ENCODE assay signal across 1 cellular context in genomic region chr9:136807281-136808074, GRCh38.
A peak's percentile ranks its signal among the peaks of the same experiment; 100 is the strongest.
TF ChIP-seq lines count a peak whose summit lies in the region.

RABL6 (plus strand) TSS chr9:136807948; CDS start chr9:136808197, 249 bp downstream.

TF ChIP-seq in HepG2, 621 proteins besides CTCF, POLR2A, EP300 and RAD21 (continued from another document and continues in another):
- TF ChIP-seq ZBTB39 (CRISPR knock-in tag; IDR thresholded peaks at IDR 0.05) (no peak), DR1 (CRISPR knock-in tag; IDR thresholded peaks at IDR 0.05) (no peak), ZNF788 (CRISPR knock-in tag; IDR thresholded peaks at IDR 0.05; ENCODE audit: borderline replicate concordance) (peak; percentile 84; the same call in 1 of the 2 replicates), ZNF780A (CRISPR knock-in tag; IDR thresholded peaks at IDR 0.05) (no peak), ZNF557 (CRISPR knock-in tag; IDR thresholded peaks at IDR 0.05) (0 out of 2 replicates have a peak, but pooled peaks have one; percentile 15), SOX13 (IDR thresholded peaks at IDR 0.05) (no peak), SOX13 (CRISPR knock-in tag; conservative IDR thresholded peaks at IDR 0.05 in 1 of 2, IDR thresholded peaks at IDR 0.05 in 1 of 2) (0 out of 4 replicates have a peak, but pooled peaks of 1 of the 2 experiments have one; percentile 3), TFDP1 (CRISPR knock-in tag; IDR thresholded peaks at IDR 0.05; ENCODE audit: borderline replicate concordance) (no peak), CBFB (CRISPR knock-in tag; IDR thresholded peaks at IDR 0.05) (peak; percentile 16; the same call in 1 of the 2 replicates), MIER2 (CRISPR knock-in tag; IDR thresholded peaks at IDR 0.05) (no peak), NR2C2 (CRISPR knock-in tag; IDR thresholded peaks at IDR 0.05; ENCODE audit: borderline replicate concordance) (no peak), FOXM1 (CRISPR knock-in tag; IDR thresholded peaks at IDR 0.05) (no peak), RAD51 (IDR thresholded peaks at IDR 0.05; ENCODE audit: borderline replicate concordance) (no peak), SRSF1 (optimal IDR thresholded peaks at IDR 0.05; ENCODE audit: low read depth, low read length) (no peak), E2F1 (CRISPR knock-in tag; IDR thresholded peaks at IDR 0.05) (peak; percentile 57; the same call in 1 of the 2 replicates), BORCS8-MEF2B (CRISPR knock-in tag; IDR thresholded peaks at IDR 0.05) (no peak), ZNF232 (CRISPR knock-in tag; IDR thresholded peaks at IDR 0.05; ENCODE audit: borderline replicate concordance) (no peak), SMAD1 (CRISPR knock-in tag; IDR thresholded peaks at IDR 0.05; ENCODE audit: borderline replicate concordance, low read depth) (no peak), KMT2B (CRISPR knock-in tag; IDR thresholded peaks at IDR 0.05) (0 out of 2 replicates have a peak, but pooled peaks have one; percentile 44), ZNF652 (CRISPR knock-in tag; IDR thresholded peaks at IDR 0.05; ENCODE audit: borderline replicate concordance, low read depth) (no peak), ZNF670 (CRISPR knock-in tag; IDR thresholded peaks at IDR 0.05; ENCODE audit: borderline replicate concordance) (0 out of 2 replicates have a peak, but pooled peaks have one; percentile 50), SNAPC5 (CRISPR knock-in tag; IDR thresholded peaks at IDR 0.05; ENCODE audit: borderline replicate concordance) (no peak), RNF2 (conservative IDR thresholded peaks at IDR 0.05; ENCODE audit: low read depth) (no peak), ELF1 (CRISPR knock-in tag; IDR thresholded peaks at IDR 0.05) (no peak), HMGA1 (CRISPR knock-in tag; conservative IDR thresholded peaks at IDR 0.05) (no peak), ZNF746 (CRISPR knock-in tag; IDR thresholded peaks at IDR 0.05) (no peak), HES4 (CRISPR knock-in tag; IDR thresholded peaks at IDR 0.05; ENCODE audit: borderline replicate concordance) (peak; percentile 19; the same call in 1 of the 2 replicates), SETDB1 (CRISPR knock-in tag; IDR thresholded peaks at IDR 0.05; ENCODE audit: borderline replicate concordance) (no peak), SMARCC2 (IDR thresholded peaks at IDR 0.05) (no peak), TBX2 (CRISPR knock-in tag; IDR thresholded peaks at IDR 0.05; ENCODE audit: borderline replicate concordance) (peak; percentile 70), ZNF891 (CRISPR knock-in tag; IDR thresholded peaks at IDR 0.05) (no peak; the same call in 1 of the 2 replicates), ZC3H13 (CRISPR knock-in tag; IDR thresholded peaks at IDR 0.05) (peak; percentile 97), RBFOX2 (IDR thresholded peaks at IDR 0.05; ENCODE audit: low read depth, low read length) (peak; percentile 21; the same call in 1 of the 2 replicates), SP2 (CRISPR knock-in tag; IDR thresholded peaks at IDR 0.05) (no peak), ZIK1 (CRISPR knock-in tag; IDR thresholded peaks at IDR 0.05; ENCODE audit: borderline replicate concordance, low read depth) (no peak), SP5 (CRISPR knock-in tag; IDR thresholded peaks at IDR 0.05; ENCODE audit: borderline replicate concordance, low read depth) (no peak), NFE2L1 (CRISPR knock-in tag; IDR thresholded peaks at IDR 0.05; ENCODE audit: borderline replicate concordance) (no peak), SMYD3 (CRISPR knock-in tag; IDR thresholded peaks at IDR 0.05) (no peak), ZNF550 (CRISPR knock-in tag; IDR thresholded peaks at IDR 0.05; ENCODE audit: borderline replicate concordance) (no peak), TOPORS (CRISPR knock-in tag; IDR thresholded peaks at IDR 0.05) (no peak; the same call in 1 of the 2 replicates), ARHGAP35 (CRISPR knock-in tag; IDR thresholded peaks at IDR 0.05; ENCODE audit: borderline replicate concordance) (peak; percentile 52; the same call in 1 of the 2 replicates), ZNF354B (CRISPR knock-in tag; IDR thresholded peaks at IDR 0.05) (no peak), ZSCAN31 (CRISPR knock-in tag; IDR thresholded peaks at IDR 0.05; ENCODE audit: low read depth) (peak; percentile 70), CC2D1A (CRISPR knock-in tag; IDR thresholded peaks at IDR 0.05) (no peak), ZNF317 (CRISPR knock-in tag; IDR thresholded peaks at IDR 0.05) (no peak), HMG20A (CRISPR knock-in tag; IDR thresholded peaks at IDR 0.05; ENCODE audit: borderline replicate concordance) (no peak), FOXK2 (IDR thresholded peaks at IDR 0.05) (no peak), KDM2A (CRISPR knock-in tag; IDR thresholded peaks at IDR 0.05; ENCODE audit: borderline replicate concordance, low read depth) (peak; percentile 75), ZNF841 (CRISPR knock-in tag; IDR thresholded peaks at IDR 0.05; ENCODE audit: borderline replicate concordance) (no peak), YY1 (IDR thresholded peaks at IDR 0.05; ENCODE audit: insufficient read depth, insufficient replicate concordance, low read depth, low read length) (peak; percentile 95), HINFP (CRISPR knock-in tag; IDR thresholded peaks at IDR 0.05; ENCODE audit: low read depth) (no peak), SPEN (CRISPR knock-in tag; IDR thresholded peaks at IDR 0.05; ENCODE audit: low read depth) (peak; percentile 32; the same call in 1 of the 2 replicates), ZNF672 (CRISPR knock-in tag; IDR thresholded peaks at IDR 0.05) (no peak), ZNF446 (CRISPR knock-in tag; IDR thresholded peaks at IDR 0.05) (peak; percentile 71), GTF2F1 (IDR thresholded peaks at IDR 0.05; ENCODE audit: low read length) (no peak), KDM5A (IDR thresholded peaks at IDR 0.05; ENCODE audit: borderline replicate concordance, low read length) (peak; percentile 63; the same call in 1 of the 2 replicates), ZNF879 (CRISPR knock-in tag; IDR thresholded peaks at IDR 0.05) (no peak), POLR2G (IDR thresholded peaks at IDR 0.05; ENCODE audit: low read depth, low read length) (peak; percentile 63; the same call in 1 of the 2 replicates), NFE2L2 (IDR thresholded peaks at IDR 0.05; ENCODE audit: low read length) (no peak), ZNF777 (CRISPR knock-in tag; IDR thresholded peaks at IDR 0.05) (no peak), GMEB1 (CRISPR knock-in tag; IDR thresholded peaks at IDR 0.05; ENCODE audit: borderline replicate concordance) (peak; percentile 51; the same call in 1 of the 2 replicates), ZNF17 (CRISPR knock-in tag; IDR thresholded peaks at IDR 0.05) (no peak), PRMT3 (CRISPR knock-in tag; IDR thresholded peaks at IDR 0.05; ENCODE audit: borderline replicate concordance, low read depth) (no peak), HNF4G (IDR thresholded peaks at IDR 0.05; ENCODE audit: borderline replicate concordance, low read depth, low read length) (no peak), HNF4G (CRISPR knock-in tag; IDR thresholded peaks at IDR 0.05; ENCODE audit: borderline replicate concordance, low read depth) (no peak), ZNF543 (CRISPR knock-in tag; IDR thresholded peaks at IDR 0.05) (0 out of 2 replicates have a peak, but pooled peaks have one; percentile 51), ZNF710 (CRISPR knock-in tag; IDR thresholded peaks at IDR 0.05; ENCODE audit: borderline replicate concordance) (no peak), DZIP1 (CRISPR knock-in tag; IDR thresholded peaks at IDR 0.05) (peak; percentile 70; the same call in 1 of the 2 replicates)
